ENCODE assay signal across 31 cellular contexts in genomic region chr12:100243137-100243536, GRCh38. TPM values are rescaled to one million over a fixed set of nuclear protein-coding genes. Genes with fewer than 3 reads are reported as not detected.
DNase-seq lines count a peak whose midpoint lies in the region; ATAC-seq, FAIRE-seq and TF ChIP-seq lines count a peak whose summit lies in the region.
"Had no signal": no experiment of that assay in that cellular context is flagged by ENCODE, and none has a peak within 500 bp of the region (broad histone marks: within the 10 kb centered on the region; RNA-seq: fewer than 3 reads in every experiment).

No MANE protein-coding gene starts in this region.

- H3K27ac ChIP-seq in HEK293 (ENCODE audit: extremely low read depth, low read depth, low read length), result no peak overlapping the region
- H3K27ac ChIP-seq in K562 (ENCODE audit: extremely low read depth, low read depth, low read length), result no peak overlapping the region
- H3K27ac ChIP-seq: 22Rv1; A549; BLaER1; BLaER1 treated with 17β-estradiol and CSF1 and Interleukin-3, amounts not matched to agents 10 nM and 100 nM; C4-2B had no signal

- no peaks in the 10 kb centered on the region for H3K9me1 ChIP-seq in K562 (ENCODE audit: control insufficient read depth, insufficient read depth, low read length)

- H3K4me1 ChIP-seq in HEK293 (ENCODE audit: control insufficient read depth, insufficient read depth, low read length) (no peaks in the 10 kb centered on the region), K562 (replicated peaks in 1 of 2; ENCODE audit: control insufficient read depth in 2 of 2, insufficient read depth in 2 of 2, low read length in 2 of 2) (no peaks in the 10 kb centered on the region)
- H3K4me1 ChIP-seq: A549, BE2C, BLaER1, Caco-2 had no signal

- H3K9me3 ChIP-seq in HEK293 (ENCODE audit: control insufficient read depth, insufficient read depth, low read depth, low read length) (no peaks in the 10 kb centered on the region), K562 (replicated peaks; ENCODE audit: control insufficient read depth, insufficient read depth, low read depth, low read length) (no peaks in the 10 kb centered on the region)
- H3K9me3 ChIP-seq: A549; BE2C; BLaER1; BLaER1 treated with 17β-estradiol and CSF1 and Interleukin-3, amounts not matched to agents 10 nM and 100 nM; Caco-2 had no signal

- TF ChIP-seq EP300 in K562 (IDR thresholded peaks at IDR 0.05; ENCODE audit: low read length), result no peak

- BruUV-seq in K562 (replicated peaks; lab: Mats Ljungman, UMichigan), result no TSS peak

- H3K36me3 ChIP-seq in HEK293 (ENCODE audit: control insufficient read depth in 2 of 2, insufficient read depth in 1 of 2, low read length in 2 of 2), result no peaks in the 10 kb centered on the region; a peak in 1 of 3 replicates
- no peaks in the 10 kb centered on the region for H3K36me3 ChIP-seq in K562 (ENCODE audit: control insufficient read depth, insufficient read depth, low read length)
- H3K36me3 ChIP-seq: BE2C; BLaER1; BLaER1 treated with 17β-estradiol and CSF1 and Interleukin-3, amounts not matched to agents 10 nM and 100 nM had no signal

- H3K9ac ChIP-seq in K562 (ENCODE audit: insufficient read depth in 1 of 2, low read depth in 2 of 2, low read length in 2 of 2), result no peak overlapping the region
- H3K9ac ChIP-seq: BLaER1; BLaER1 treated with 17β-estradiol and CSF1 and Interleukin-3, amounts not matched to agents 10 nM and 100 nM had no signal

- no peak for TF ChIP-seq RAD21 in K562 (CRISPR knock-in tag; conservative IDR thresholded peaks at IDR 0.05 in 1 of 2, IDR thresholded peaks at IDR 0.05 in 1 of 2)

- 36% methylated on average over 5 of the region's 5 CpGs for WGBS in K562 (ENCODE audit: insufficient coverage, low coverage, missing lambda C conversion rate)

- DNase-seq in K562 (ENCODE audit: extremely low read depth in 1 of 4, low spot score in 3 of 4) (no peak), NCI-H2171 treated with DMSO at 0.1 percent for 48 hours (lab: John Stamatoyannopoulos, UW) (no peak)
- DNase-seq: 8988T; ACHN; AML-193; BE2C; C1 segment of cervical spinal cord; Caco-2; Calu3; CD4-positive, alpha-beta memory T cell; CD4-positive, alpha-beta T cell; CD4-positive, CD25-positive, alpha-beta regulatory T cell; CD8-positive, alpha-beta memory T cell; CD8-positive, alpha-beta T cell; COR-L47; DMS 273 treated with DMSO at 0.1 percent for 48 hours; DMS153; DMS53; DMS79; DMS79 treated with DMSO at 0.1 percent for 48 hours; DND-41; EL had no signal

- ATAC-seq in K562, result no peak
- ATAC-seq in HG02981 (IDR thresholded peaks at IDR 0.05; ENCODE audit: unreplicated experiment), result no peak
- ATAC-seq: A549; CD8-positive, alpha-beta T cell had no signal

- CTCF ChIA-PET in HEK293 (lab: Yijun Ruan, JAX), result interaction anchor here (0.7 to 1.1 kb wide), 2 partner anchors 9 to 114 kb away, joined by 3 to 4 read pairs; no protein-coding TSS in a partner anchor
- CTCF ChIA-PET in K562 (lab: Yijun Ruan, JAX; ENCODE audit: low intra/inter-chr PET ratio), result no interaction called here

- in situ Hi-C loops in K562 (cut with MboI), result loop anchor here (10.0 kb wide), 1 partner anchor 332 kb away; the partner anchor contains the start of gene GAS2L3

- TF ChIP-seq CTCF in HEK293 (tag by site-specific recombination; IDR thresholded peaks at IDR 0.05), result no peak
- TF ChIP-seq CTCF in K562 (IDR thresholded peaks at IDR 0.05 in 2 of 3, conservative IDR thresholded peaks at IDR 0.05 in 1 of 3; ENCODE audit: insufficient read depth in 2 of 3, low read depth in 1 of 3, low read length in 3 of 3), result no peak

- no peak for FAIRE-seq in K562 (lab: Jason Lieb, UNC)
- FAIRE-seq: A204.1, A549, D721Med had no signal

- H4K20me1 ChIP-seq in K562 (replicated peaks; ENCODE audit: control insufficient read depth, insufficient read depth, low read length), result no peaks in the 10 kb centered on the region
- H4K20me1 ChIP-seq: BLaER1; BLaER1 treated with 17β-estradiol and CSF1 and Interleukin-3, amounts not matched to agents 10 nM and 100 nM had no signal

- H3K4me3 ChIP-seq in HEK293 (ENCODE audit: low read depth, low read length) (no peak overlapping the region), K562 (no peak overlapping the region)
- H3K4me3 ChIP-seq: A549; BLaER1; BLaER1 treated with 17β-estradiol and CSF1 and Interleukin-3, amounts not matched to agents 10 nM and 100 nM had no signal

- H2AFZ ChIP-seq in K562 (ENCODE audit: low read depth, low read length), result no peak overlapping the region

- POLR2A ChIA-PET in HEK293 (lab: Yijun Ruan, JAX), result no interaction called here
- POLR2A ChIA-PET in K562 (lab: Yijun Ruan, JAX), result no interaction called here

- H3K27me3 ChIP-seq in K562 (ENCODE audit: control insufficient read depth in 2 of 2, insufficient read depth in 2 of 2, low read length in 2 of 2), result no peaks in the 10 kb centered on the region
- H3K27me3 ChIP-seq: BE2C; BLaER1; BLaER1 treated with 17β-estradiol and CSF1 and Interleukin-3, amounts not matched to agents 10 nM and 100 nM had no signal

- no peak for TF ChIP-seq POLR2A in K562 (conservative IDR thresholded peaks at IDR 0.05)

- no peaks in the 10 kb centered on the region for H3K79me2 ChIP-seq in K562 (ENCODE audit: control insufficient read depth, insufficient read depth, low read length)

- no peak overlapping the region for H3K4me2 ChIP-seq in K562 (ENCODE audit: insufficient read depth, low read length)
- H3K4me2 ChIP-seq: A549; BLaER1; BLaER1 treated with 17β-estradiol and CSF1 and Interleukin-3, amounts not matched to agents 10 nM and 100 nM had no signal

- intact Hi-C loops in K562 (cut with micrococcal nuclease), result no loop called here

RNA-seq across cellular contexts. Expression of gene DEPDC4, which starts 23.7 kb away (rescaled TPM):
- 2.5 and 13.4 TPM in 2 replicates for total RNA-seq in K562 (2011; cell fraction: chromatin; rRNA removed; ENCODE audit: low replicate concordance)
- 2.3 and 2.8 TPM in 2 replicates for total RNA-seq in K562 (2011; cell fraction: nucleolus; rRNA removed)
- total RNA-seq in K562 (2011; cell fraction: nucleoplasm; rRNA removed), result 5.1 and 5.5 TPM in 2 replicates
- 3.0 and 3.6 TPM in 2 replicates for total RNA-seq in K562 (2014; rRNA removed)
- total RNA-seq in K562 (2014; rRNA removed; fragmentation: Illumina TruSeq; extraction: Trizol), result 6.9 and 8.8 TPM in 2 replicates
- total RNA-seq in K562 (2015; rRNA removed; fragmentation: Illumina TruSeq; extraction: Trizol), result 4.6 and 5.0 TPM in 2 replicates
- 4.3 and 5.7 TPM in 2 replicates for total RNA-seq in K562 (2021)
- 5.2 and 9.5 TPM in 2 replicates for polyA plus RNA-seq in K562 (2011; rRNA removed)
- polyA plus RNA-seq in K562 (2011; cell fraction: cytosol; rRNA removed), result 0.73 and 1.1 TPM in 2 replicates
- 1.8 and 3.6 TPM in 2 replicates for polyA plus RNA-seq in K562 (2011; cell fraction: nucleus; rRNA removed)
- polyA plus RNA-seq in K562 (2012), result 4.3 and 7.1 TPM in 2 replicates
- polyA plus RNA-seq in K562 (2014; fragmentation: Illumina TruSeq; extraction: Trizol), result 7.3 and 8.3 TPM in 2 replicates
- polyA plus RNA-seq in K562 (2014; fragmentation: Nextera tagmentation; extraction: Ambion mirVana), result 10 to 100 TPM; 11.9 to 13.2 TPM
- 5.6 and 7.4 TPM in 2 replicates for polyA plus RNA-seq in K562 (2014; rRNA removed)
- 4.7 and 9.5 TPM in 2 replicates for polyA minus RNA-seq in K562 (2011; rRNA and poly(A)+ RNA removed)
- polyA minus RNA-seq in K562 (2011; cell fraction: cytosol; rRNA and poly(A)+ RNA removed), result 2.3 and 3.1 TPM in 2 replicates
- polyA minus RNA-seq in K562 (2011; cell fraction: nucleus; rRNA and poly(A)+ RNA removed), result 4.4 TPM in 2 replicates
- total RNA-seq: CD4-positive, CD25-positive, alpha-beta regulatory T cell had no signal
- polyA plus RNA-seq: CD8-positive, alpha-beta memory T cell had no signal

RNA-seq across cellular contexts. Expression of gene SCYL2, which starts 23.8 kb away (rescaled TPM):
- 23.8 and 82.4 TPM in 2 replicates for total RNA-seq in K562 (2011; cell fraction: chromatin; rRNA removed; ENCODE audit: low replicate concordance)
- total RNA-seq in K562 (2011; cell fraction: nucleolus; rRNA removed), result 8.8 and 13.7 TPM in 2 replicates
- total RNA-seq in K562 (2011; cell fraction: nucleoplasm; rRNA removed), result 23.8 and 28.7 TPM in 2 replicates
- 27.3 and 28.2 TPM in 2 replicates for total RNA-seq in K562 (2014; rRNA removed)
- 46.9 and 53.9 TPM in 2 replicates for total RNA-seq in K562 (2014; rRNA removed; fragmentation: Illumina TruSeq; extraction: Trizol)
- total RNA-seq in K562 (2015; rRNA removed; fragmentation: Illumina TruSeq; extraction: Trizol), result 42.3 and 49.0 TPM in 2 replicates
- total RNA-seq in K562 (2021), result 35.2 and 39.1 TPM in 2 replicates
- polyA plus RNA-seq in K562 (2011; rRNA removed), result 24.4 and 32.9 TPM in 2 replicates
- 7.0 and 14.3 TPM in 2 replicates for polyA plus RNA-seq in K562 (2011; cell fraction: cytosol; rRNA removed)
- 15.6 and 17.8 TPM in 2 replicates for polyA plus RNA-seq in K562 (2011; cell fraction: nucleus; rRNA removed)
- polyA plus RNA-seq in K562 (2012), result 21.7 and 31.6 TPM in 2 replicates
- 33.9 and 39.8 TPM in 2 replicates for polyA plus RNA-seq in K562 (2014; fragmentation: Illumina TruSeq; extraction: Trizol)
- polyA plus RNA-seq in K562 (2014; fragmentation: Nextera tagmentation; extraction: Ambion mirVana), result 10 to 100 TPM in 1 of 2 experiments, 1 to 10 TPM in 1; 9.9 to 11.8 TPM
- polyA plus RNA-seq in K562 (2014; rRNA removed), result 18.5 and 18.7 TPM in 2 replicates
- 61.6 and 68.9 TPM in 2 replicates for polyA minus RNA-seq in K562 (2011; rRNA and poly(A)+ RNA removed)
- 26.4 and 29.7 TPM in 2 replicates for polyA minus RNA-seq in K562 (2011; cell fraction: cytosol; rRNA and poly(A)+ RNA removed)
- polyA minus RNA-seq in K562 (2011; cell fraction: nucleus; rRNA and poly(A)+ RNA removed), result 17.4 and 24.2 TPM in 2 replicates

RNA-seq across cellular contexts. Expression of gene ACTR6, which starts 42.5 kb away (rescaled TPM):
- 25.4 and 61.1 TPM in 2 replicates for total RNA-seq in K562 (2011; cell fraction: chromatin; rRNA removed; ENCODE audit: low replicate concordance)
- 26.3 and 29.0 TPM in 2 replicates for total RNA-seq in K562 (2011; cell fraction: nucleolus; rRNA removed)
- total RNA-seq in K562 (2011; cell fraction: nucleoplasm; rRNA removed), result 24.4 and 24.9 TPM in 2 replicates
- 25.7 and 26.1 TPM in 2 replicates for total RNA-seq in K562 (2014; rRNA removed)
- total RNA-seq in K562 (2014; rRNA removed; fragmentation: Illumina TruSeq; extraction: Trizol), result 88.6 and 117 TPM in 2 replicates
- 42.9 and 49.0 TPM in 2 replicates for total RNA-seq in K562 (2015; rRNA removed; fragmentation: Illumina TruSeq; extraction: Trizol)
- 67.4 and 74.5 TPM in 2 replicates for total RNA-seq in K562 (2021)
- polyA plus RNA-seq in K562 (2011; rRNA removed), result 87.2 and 102 TPM in 2 replicates
- polyA plus RNA-seq in K562 (2011; cell fraction: cytosol; rRNA removed), result 7.8 and 25.0 TPM in 2 replicates
- polyA plus RNA-seq in K562 (2011; cell fraction: nucleus; rRNA removed), result 13.6 and 23.1 TPM in 2 replicates
- polyA plus RNA-seq in K562 (2012), result 34.7 and 41.8 TPM in 2 replicates
- 58.4 and 70.9 TPM in 2 replicates for polyA plus RNA-seq in K562 (2014; fragmentation: Illumina TruSeq; extraction: Trizol)
- polyA plus RNA-seq in K562 (2014; fragmentation: Nextera tagmentation; extraction: Ambion mirVana), result 100 to 1,000 TPM in 1 of 2 experiments, 10 to 100 TPM in 1; 99.8 to 109 TPM
- 42.9 and 44.9 TPM in 2 replicates for polyA plus RNA-seq in K562 (2014; rRNA removed)
- 32.8 and 37.7 TPM in 2 replicates for polyA minus RNA-seq in K562 (2011; rRNA and poly(A)+ RNA removed)
- 11.6 and 13.6 TPM in 2 replicates for polyA minus RNA-seq in K562 (2011; cell fraction: cytosol; rRNA and poly(A)+ RNA removed)
- 12.9 and 33.0 TPM in 2 replicates for polyA minus RNA-seq in K562 (2011; cell fraction: nucleus; rRNA and poly(A)+ RNA removed)

Comparison
In these comparisons a context has a peak if more than half of its experiments do, and no peak if none do; other contexts are left out.
1. Of the 44 proteins assayed by ChIP-seq in both K562 and HEK293: peak only in K562: none; only in HEK293: none; in both: PRDM10; in neither: 43.